Comparison of ENCODE assay signal across 16 cellular contexts in genomic region chr7:123329988-123330643, GRCh38.
DNase-seq lines count a peak whose midpoint lies in the region; ATAC-seq and TF ChIP-seq lines count a peak whose summit lies in the region.
"Had no signal": no experiment of that assay in that cellular context is flagged by ENCODE, and none has a peak within 500 bp of the region (broad histone marks: within the 10 kb centered on the region; RNA-seq: fewer than 3 reads in every experiment).

No MANE protein-coding gene starts in this region.

- no peak overlapping the region for H3K4me3 Mint-ChIP-seq in GM23338
- no peak overlapping the region for H3K4me3 Mint-ChIP-seq in WTC11
- H3K4me3 Mint-ChIP-seq in T-cell: no peak overlapping the region
- H3K4me3 Mint-ChIP-seq: CD4-positive, alpha-beta T cell; IgD-negative memory B cell had no signal

- H3K27me3 ChIP-seq in GM23338 (ENCODE audit: insufficient read depth) (no peaks in the 10 kb centered on the region), lower lobe of right lung (ENCODE audit: low read depth) (no peaks in the 10 kb centered on the region), aorta (ENCODE audit: control insufficient read depth in 1 of 2, insufficient read depth in 2 of 2, low read length in 1 of 2) (no peaks in the 10 kb centered on the region)

- H3K27ac Mint-ChIP-seq in GM23338: no peak overlapping the region; the same call in 1 of the 2 replicates
- no peak overlapping the region for H3K27ac Mint-ChIP-seq in WTC11
- no peak overlapping the region for H3K27ac Mint-ChIP-seq in T-cell
- H3K27ac Mint-ChIP-seq: CD4-positive, alpha-beta T cell; IgD-negative memory B cell had no signal

- no peak overlapping the region for H2AFZ ChIP-seq in GM23338

- H3K4me1 ChIP-seq in GM23338 (ENCODE audit: insufficient read depth) (no peaks in the 10 kb centered on the region), lower lobe of right lung (no peaks in the 10 kb centered on the region), aorta (ENCODE audit: control insufficient read depth in 1 of 2, insufficient read depth in 2 of 2, low read length in 2 of 2) (no peaks in the 10 kb centered on the region)
- H3K4me1 ChIP-seq: Caco-2, HAP-1 had no signal

- no peaks in the 10 kb centered on the region for H3K79me2 ChIP-seq in GM23338 (replicated peaks; ENCODE audit: insufficient read depth)

- CTCF ChIA-PET in WTC11 (lab: Charles Lee) (interaction anchor here (0.5 kb wide), 1 partner anchor 37 kb away, joined by 3 read pairs; no protein-coding TSS in a partner anchor), T-cell (lab: Charles Lee) (no interaction called here)

- no peaks in the 10 kb centered on the region for H4K20me1 ChIP-seq in GM23338 (replicated peaks; ENCODE audit: insufficient read depth)

- DNase-seq in GM23338 (ENCODE audit: low spot score): peak; percentile 6
- peak; percentile 12 for DNase-seq in WTC11 (ENCODE audit: low spot score)
- no peak for DNase-seq in lower lobe of right lung
- DNase-seq in aorta: no peak
- no peak for DNase-seq in T-cell
- DNase-seq in NCI-H2081 treated with DMSO at 0.1 percent for 48 hours (lab: John Stamatoyannopoulos, UW): no peak
- DNase-seq: AML-193; Caco-2; CD4-positive, alpha-beta T cell; KBM-7 had no signal

- H3K27me3 Mint-ChIP-seq in GM23338 (ENCODE audit: insufficient read depth, low read depth, poor library complexity) (peaks cover 3% of the 10 kb centered on the region), WTC11 (ENCODE audit: low read depth) (no peaks in the 10 kb centered on the region; the same call in 1 of the 2 replicates), T-cell (no peaks in the 10 kb centered on the region)
- H3K27me3 Mint-ChIP-seq: CD4-positive, alpha-beta T cell had no signal

- POLR2A ChIA-PET in WTC11 (lab: Charles Lee): no interaction called here
- POLR2A ChIA-PET in T-cell (lab: Charles Lee): no interaction called here

- WGBS in aorta, 2 donors: 70 to 80% methylated on average over 4 of the region's 4 CpGs

- H3K9me3 Mint-ChIP-seq in GM23338: no peaks in the 10 kb centered on the region
- peaks cover 10% of the 10 kb centered on the region for H3K9me3 Mint-ChIP-seq in WTC11
- H3K9me3 Mint-ChIP-seq in T-cell: peaks cover 11 to 19% (median 15%) of the 10 kb centered on the region in 3 donors

- H3K9me3 ChIP-seq in lower lobe of right lung (peaks cover 5% of the 10 kb centered on the region), aorta (ENCODE audit: control insufficient read depth, low read length) (no peaks in the 10 kb centered on the region)
- H3K9me3 ChIP-seq: Caco-2, HAP-1 had no signal

- H3K36me3 Mint-ChIP-seq in GM23338 (ENCODE audit: low read depth) (no peaks in the 10 kb centered on the region), WTC11 (peaks cover 3% of the 10 kb centered on the region; the same call in 1 of the 2 replicates), T-cell (no peaks in the 10 kb centered on the region)
- H3K36me3 Mint-ChIP-seq: IgD-negative memory B cell had no signal

- no peaks in the 10 kb centered on the region for H3K36me3 ChIP-seq in GM23338 (ENCODE audit: insufficient read depth)
- no peaks in the 10 kb centered on the region for H3K36me3 ChIP-seq in lower lobe of right lung
- H3K36me3 ChIP-seq in aorta (ENCODE audit: control insufficient read depth in 1 of 2, insufficient read depth in 2 of 2, low read length in 1 of 2): no peaks in the 10 kb centered on the region
- H3K36me3 ChIP-seq: HAP-1 had no signal

- no peaks in the 10 kb centered on the region for H3F3A ChIP-seq in GM23338 (replicated peaks; ENCODE audit: low read depth)

- H3K9me2 ChIP-seq in GM23338 (ENCODE audit: insufficient read depth): no peaks in the 10 kb centered on the region

- intact Hi-C loops in lower lobe of right lung (cut with DNase I): no loop called here
- intact Hi-C loops in aorta (cut with DNase I): no loop called here

- H3K27ac ChIP-seq in GM23338 (ENCODE audit: low read depth) (no peak overlapping the region), lower lobe of right lung (no peak overlapping the region), aorta (ENCODE audit: low read depth in 1 of 2, low read length in 2 of 2) (no peak overlapping the region)
- H3K27ac ChIP-seq: C4-2B, HL-60 had no signal

- no peak overlapping the region for H3K4me2 ChIP-seq in GM23338

- H3K4me1 Mint-ChIP-seq in GM23338 (no peaks in the 10 kb centered on the region), WTC11 (peaks cover 5% of the 10 kb centered on the region), T-cell (no peaks in the 10 kb centered on the region)
- H3K4me1 Mint-ChIP-seq: IgD-negative memory B cell had no signal

- no peak overlapping the region for H3K4me3 ChIP-seq in GM23338
- H3K4me3 ChIP-seq in lower lobe of right lung: no peak overlapping the region
- no peak overlapping the region for H3K4me3 ChIP-seq in aorta (ENCODE audit: low read length in 2 of 2)
- H3K4me3 ChIP-seq: GM12878, HAP-1 had no signal

- peak; percentile 31; the same call in 2 of the 3 replicates for ATAC-seq in GM23338
- peak; percentile 90 for ATAC-seq in WTC11
- ATAC-seq in lower lobe of right lung: peak; percentile 14 to 21
- peak; percentile 48 for ATAC-seq in aorta (ENCODE audit: low FRiP score)
- ATAC-seq in T-cell (replicated peaks in 1 of 4): no peak
- no peak for ATAC-seq in HG03457 (IDR thresholded peaks at IDR 0.05; ENCODE audit: unreplicated experiment)
- ATAC-seq: GM12878 had no signal

- TF ChIP-seq CTCF in GM23338 (conservative IDR thresholded peaks at IDR 0.05; ENCODE audit: low read depth in 2 of 2): no peak
- no peak for TF ChIP-seq CTCF in WTC11 (IDR thresholded peaks at IDR 0.05)
- no peak for TF ChIP-seq CTCF in lower lobe of right lung (IDR thresholded peaks at IDR 0.05)

TF ChIP-seq in WTC11, 78 proteins besides CTCF, POLR2A, EP300 and RAD21 (continues in another document):
- TF ChIP-seq PRRX2 (CRISPR knock-in tag; IDR thresholded peaks at IDR 0.05) (no peak), ZSCAN18 (CRISPR knock-in tag; IDR thresholded peaks at IDR 0.05) (no peak), HMGA2 (CRISPR knock-in tag; IDR thresholded peaks at IDR 0.05) (no peak), FOXP4 (CRISPR knock-in tag; IDR thresholded peaks at IDR 0.05) (no peak), E2F4 (CRISPR knock-in tag; IDR thresholded peaks at IDR 0.05; ENCODE audit: borderline replicate concordance, low read depth) (no peak), E2F5 (CRISPR knock-in tag; IDR thresholded peaks at IDR 0.05) (no peak), ZNF232 (CRISPR knock-in tag; IDR thresholded peaks at IDR 0.05) (no peak), NR2C2 (CRISPR knock-in tag; IDR thresholded peaks at IDR 0.05) (no peak)

Comparison
In these comparisons a context has a peak if more than half of its experiments do, and no peak if none do; other contexts are left out.
1. ATAC-seq: peak in GM23338 (single experiment), WTC11 (single experiment), lower lobe of right lung (2 of 2) and aorta (single experiment); none in T-cell (0 of 4) and HG03457 (single experiment).
2. DNase-seq: peak in GM23338 (single experiment) and WTC11 (single experiment); none in lower lobe of right lung (single experiment), aorta (0 of 2), T-cell (0 of 34) and NCI-H2081 treated with DMSO at 0.1 percent for 48 hours (single experiment).